Comparison of ENCODE assay signal across 6 cellular contexts in the genomic region with DNA sequence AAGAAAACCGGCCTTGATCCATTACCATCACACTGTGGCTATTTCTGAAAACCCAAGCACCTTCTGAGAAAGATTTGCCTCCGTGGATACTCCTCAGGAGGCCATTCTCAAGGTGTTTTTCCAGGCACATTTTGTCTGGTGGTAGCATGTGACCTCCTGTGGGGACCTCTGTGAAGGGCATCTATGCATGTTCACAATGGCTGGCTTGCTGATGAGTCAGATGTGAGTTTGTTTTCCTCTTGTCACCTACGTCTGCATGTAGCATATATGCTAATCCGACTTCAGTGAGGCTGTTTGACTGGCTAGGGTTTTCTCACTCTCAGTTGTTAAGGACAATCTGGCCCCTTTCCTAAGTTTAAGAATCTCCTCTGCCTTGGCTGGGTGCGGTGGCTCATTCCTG. TPM values are rescaled to one million over a fixed set of nuclear protein-coding genes. Genes with fewer than 3 reads are reported as not detected.
"Had no signal": no experiment of that assay in that cellular context is flagged by ENCODE, and none has a peak within 500 bp of the region (broad histone marks: within the 10 kb centered on the region; RNA-seq: fewer than 3 reads in every experiment).

No MANE protein-coding gene starts in this region.

RNA-seq across cellular contexts. Expression of gene CDCP2, which starts 55.1 kb away (rescaled TPM):
- total RNA-seq: HT1080, K562, M059J, Right ventricle myocardium superior, SJSA1 had no signal
- polyA plus RNA-seq: IgD-negative memory B cell, K562 had no signal
